ENCODE assay signal across 8 cellular contexts in genomic region chr1:9942939-9943807, GRCh38. TPM values are rescaled to one million over a fixed set of nuclear protein-coding genes. Genes with fewer than 3 reads are reported as not detected.
DNase-seq lines count a peak whose midpoint lies in the region; ATAC-seq and TF ChIP-seq lines count a peak whose summit lies in the region.

LZIC (minus strand) TSS chr1:9943391; CDS start chr1:9936619, 6,772 bp downstream.
NMNAT1 (plus strand) TSS chr1:9943475; CDS start chr1:9972074, 28,599 bp downstream.

- no peaks in the 10 kb centered on the region for H4K20me1 ChIP-seq in Loucy (ENCODE audit: insufficient read depth, low read length, poor library complexity, severe bottlenecking)

- peak within 1 kb of the TSS; percentile 63 for H3K4me3 ChIP-seq in H7 (ENCODE audit: insufficient read depth, low read depth, low read length)
- peak within 1 kb of the TSS; percentile 93 for H3K4me3 ChIP-seq in Loucy (ENCODE audit: low read length, poor library complexity, severe bottlenecking)
- peak within 1 kb of the TSS; percentile 95 to 98 for H3K4me3 ChIP-seq in foreskin fibroblast (ENCODE audit: low read depth in 1 of 2, low read length in 2 of 2)

- peak within 1 kb of the TSS; percentile 97 for H3K27ac Mint-ChIP-seq in neural crest cell (ENCODE audit: unreplicated experiment)
- H3K27ac Mint-ChIP-seq in stimulated activated naive CD8-positive, alpha-beta T cell treated with anti-CD3 and anti-CD28 coated beads, Interleukin-15, amount 100 ng/mL, for 72 hours: peak within 1 kb of the TSS; percentile 100

- peaks cover 13% of the 10 kb centered on the region for H3K4me1 Mint-ChIP-seq in neural crest cell
- peaks cover 22% of the 10 kb centered on the region for H3K4me1 Mint-ChIP-seq in stimulated activated naive CD8-positive, alpha-beta T cell treated with anti-CD3 and anti-CD28 coated beads, Interleukin-15, amount 100 ng/mL, for 72 hours

- no peak for TF ChIP-seq CTCF in Loucy (conservative IDR thresholded peaks at IDR 0.05; ENCODE audit: low read length)
- no peak for TF ChIP-seq CTCF in foreskin fibroblast (IDR thresholded peaks at IDR 0.05; ENCODE audit: low read depth, low read length)
- no peak for TF ChIP-seq CTCF in neural crest cell (conservative IDR thresholded peaks at IDR 0.05)

- H3K4me3 Mint-ChIP-seq in neural crest cell: peak within 1 kb of the TSS; percentile 94
- peak within 1 kb of the TSS; percentile 99 to 100 for H3K4me3 Mint-ChIP-seq in stimulated activated naive CD8-positive, alpha-beta T cell treated with anti-CD3 and anti-CD28 coated beads, Interleukin-15, amount 100 ng/mL, for 72 hours

- H3K9me2 ChIP-seq in Loucy (replicated peaks; ENCODE audit: low read depth, low read length): no peaks in the 10 kb centered on the region

- H3K9me3 ChIP-seq in Loucy (ENCODE audit: insufficient read depth, low read depth, low read length): no peaks in the 10 kb centered on the region

- no peaks in the 10 kb centered on the region for H3K27me3 Mint-ChIP-seq in neural crest cell (ENCODE audit: low read depth)
- H3K27me3 Mint-ChIP-seq in stimulated activated naive CD8-positive, alpha-beta T cell treated with anti-CD3 and anti-CD28 coated beads, Interleukin-15, amount 100 ng/mL, for 72 hours: no peaks in the 10 kb centered on the region

- peaks cover 35% of the 10 kb centered on the region for H3K79me2 ChIP-seq in Loucy (ENCODE audit: insufficient read depth, low read length)

- peak within 1 kb of the TSS; percentile 91 for H3K9ac ChIP-seq in Loucy (ENCODE audit: low read depth, low read length, poor library complexity, severe bottlenecking)

- no peaks in the 10 kb centered on the region for H3F3A ChIP-seq in Loucy (ENCODE audit: low read depth)

- H3K27me3 ChIP-seq in H7 (ENCODE audit: control insufficient read depth, insufficient read depth, low read length) (no peaks in the 10 kb centered on the region), Loucy (ENCODE audit: insufficient read depth, low read length, poor library complexity, severe bottlenecking) (no peaks in the 10 kb centered on the region)

- H3K36me3 Mint-ChIP-seq in neural crest cell (ENCODE audit: low read depth): no peaks in the 10 kb centered on the region

- H3K9me3 Mint-ChIP-seq in neural crest cell: no peaks in the 10 kb centered on the region
- no peaks in the 10 kb centered on the region for H3K9me3 Mint-ChIP-seq in stimulated activated naive CD8-positive, alpha-beta T cell treated with anti-CD3 and anti-CD28 coated beads, Interleukin-15, amount 100 ng/mL, for 72 hours

- H2AFZ ChIP-seq in Loucy (ENCODE audit: low read length): peak within 1 kb of the TSS; percentile 95

- peak; percentile 98 for ATAC-seq in stimulated activated naive CD8-positive, alpha-beta T cell treated with anti-CD3 and anti-CD28 coated beads, Interleukin-15, amount 100 ng/mL, for 72 hours

- DNase-seq in ELR (ENCODE audit: low read depth) (peak; percentile 95), H7 (peak; percentile 97), SHP77 treated with DMSO at 0.1 percent for 48 hours (lab: John Stamatoyannopoulos, UW) (peak; percentile 69), activated gamma-delta T cell (lab: John Stamatoyannopoulos, UW) (peak; percentile 82), foreskin fibroblast (peak; percentile 92 to 98), neural crest cell (ENCODE audit: low read depth, low spot score) (peak; percentile 90)
- DNase-seq in stimulated activated naive CD8-positive, alpha-beta T cell treated with anti-CD3 and anti-CD28 coated beads, Interleukin-15, amount 100 ng/mL, for 72 hours: peak; percentile 92 to 98

- H3K36me3 ChIP-seq in H7 (replicated peaks; ENCODE audit: control insufficient read depth, insufficient read depth, low read length) (no peaks in the 10 kb centered on the region; the same call in 1 of the 2 replicates), Loucy (ENCODE audit: insufficient read depth, low read length) (no peaks in the 10 kb centered on the region)

- peak within 1 kb of the TSS; percentile 78 for H3K4me2 ChIP-seq in Loucy (ENCODE audit: low read depth, low read length, poor library complexity, severe bottlenecking)

- peaks cover 14% of the 10 kb centered on the region for H3K4me1 ChIP-seq in Loucy (ENCODE audit: insufficient read depth, low read length, poor library complexity, severe bottlenecking)

RNA-seq across cellular contexts. Expression of gene LZIC, which starts in this region (rescaled TPM):
- 20.9 and 34.9 TPM in 2 replicates for total RNA-seq in H7 (2014; rRNA removed; shearing (Covaris generic))
- 35.3 and 39.6 TPM in 2 replicates for total RNA-seq in neural crest cell

RNA-seq across cellular contexts. Expression of gene NMNAT1, which starts in this region (rescaled TPM):
- total RNA-seq in H7 (2014; rRNA removed; shearing (Covaris generic)): 5.7 and 6.4 TPM in 2 replicates
- 8.8 and 9.6 TPM in 2 replicates for total RNA-seq in neural crest cell

Comparison
In these comparisons a context has a peak if more than half of its experiments do, and no peak if none do; other contexts are left out.
1. Peak in every context shown above with its lines: DNase-seq, ATAC-seq and H3K4me3 ChIP-seq.